In genomic region chr9:17535176-17535575, GRCh38 we compare ENCODE assay signal across 9 cellular contexts. TPM values are rescaled to one million over a fixed set of nuclear protein-coding genes. Genes with fewer than 3 reads are reported as not detected.
"Had no signal": no experiment of that assay in that cellular context is flagged by ENCODE, and none has a peak within 500 bp of the region (broad histone marks: within the 10 kb centered on the region; RNA-seq: fewer than 3 reads in every experiment).

No MANE protein-coding gene starts in this region.

- ATAC-seq: GM23338, HCT116 had no signal

- H3K27ac ChIP-seq: GM23248 had no signal

- H3K36me3 ChIP-seq: HAP-1 had no signal

- DNase-seq: GM23248, GOT3, H7, H9, HCEC 1CT, HFFc6 had no signal

- H3K4me3 ChIP-seq: GM23248, GM23338, HAP-1 had no signal

- H3K9me3 ChIP-seq: HAP-1 had no signal

RNA-seq across cellular contexts. Expression of gene SH3GL2, which starts 43.7 kb away (rescaled TPM):
- total RNA-seq: GM23248, HFFc6 had no signal
